ENCODE assay signal across 10 cellular contexts in the genomic region with DNA sequence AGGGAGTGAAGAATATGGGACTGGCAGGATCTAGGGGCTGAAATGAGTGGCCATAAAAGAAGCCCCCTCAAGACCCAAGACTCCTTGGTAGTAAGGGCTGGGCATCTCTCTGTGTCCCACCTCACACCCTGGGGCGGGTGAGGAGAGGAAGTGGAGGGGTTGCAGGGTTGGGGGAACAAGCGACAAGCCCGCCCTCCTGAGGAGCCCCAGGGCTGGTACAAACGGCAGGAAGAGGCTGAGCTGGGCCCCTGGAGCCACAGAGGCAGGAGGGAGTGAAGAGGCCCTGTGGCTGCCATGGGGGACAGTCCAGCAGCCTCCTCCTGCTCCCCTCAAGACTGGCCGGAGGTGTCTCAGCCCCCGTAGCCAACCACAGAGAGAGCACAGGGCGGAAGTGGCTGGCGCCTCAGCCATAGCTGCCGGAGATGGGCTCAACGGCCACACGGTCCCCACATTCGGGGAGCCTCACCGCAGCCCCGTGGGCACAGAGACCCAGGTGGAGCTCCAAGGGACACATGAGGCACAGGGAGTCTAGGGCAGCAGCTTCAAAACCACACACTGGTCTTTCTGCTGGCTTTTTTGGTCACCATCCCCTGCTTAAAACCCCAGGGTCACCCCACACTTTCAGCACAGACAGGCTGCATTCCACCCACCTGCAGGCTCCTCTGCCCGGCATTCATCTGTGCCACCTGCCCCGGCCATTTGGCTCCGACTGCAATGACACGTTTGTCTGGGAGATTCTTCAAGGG. TPM values are rescaled to one million over a fixed set of nuclear protein-coding genes. Genes with fewer than 3 reads are reported as not detected.
DNase-seq lines count a peak whose midpoint lies in the region; ATAC-seq and TF ChIP-seq lines count a peak whose summit lies in the region.
"Had no signal": no experiment of that assay in that cellular context is flagged by ENCODE, and none has a peak within 500 bp of the region (broad histone marks: within the 10 kb centered on the region; RNA-seq: fewer than 3 reads in every experiment).

No MANE protein-coding gene starts in this region.

- no peaks in the 10 kb centered on the region for H3K36me3 ChIP-seq in CD8-positive, alpha-beta memory T cell (ENCODE audit: insufficient read depth, low read length)
- H3K36me3 ChIP-seq in MM.1S (replicated peaks; ENCODE audit: insufficient read depth, low read length): no peaks in the 10 kb centered on the region
- H3K36me3 ChIP-seq in trophoblast cell (ENCODE audit: control insufficient read depth in 1 of 2, insufficient read depth in 2 of 2, low read length in 2 of 2): no peaks in the 10 kb centered on the region
- H3K36me3 ChIP-seq in mammary epithelial cell (ENCODE audit: insufficient read depth, low read length): no peaks in the 10 kb centered on the region

- H3K27ac ChIP-seq in CD8-positive, alpha-beta memory T cell (ENCODE audit: low read depth, low read length): peak overlapping the region; percentile 57
- H3K27ac ChIP-seq in MM.1S (ENCODE audit: low read length): peak overlapping the region; percentile 100
- H3K27ac ChIP-seq in trophoblast cell (ENCODE audit: low read depth, low read length): no peak overlapping the region
- H3K27ac ChIP-seq in foreskin keratinocyte: no peak overlapping the region
- no peak overlapping the region for H3K27ac ChIP-seq in mammary epithelial cell (ENCODE audit: insufficient read depth, low read depth, low read length)

- no peak overlapping the region for H3K18ac ChIP-seq in trophoblast cell (ENCODE audit: low read length)

- peak; percentile 24 for TF ChIP-seq CTCF in MM.1S (IDR thresholded peaks at IDR 0.05; ENCODE audit: low read length)
- no peak for TF ChIP-seq CTCF in Calu3 (IDR thresholded peaks at IDR 0.05; ENCODE audit: unreplicated experiment)
- no peak for TF ChIP-seq CTCF in foreskin keratinocyte (conservative IDR thresholded peaks at IDR 0.05)
- TF ChIP-seq CTCF in mammary epithelial cell (conservative IDR thresholded peaks at IDR 0.05 in 1 of 2, IDR thresholded peaks at IDR 0.05 in 1 of 2; ENCODE audit: extremely low read depth in 1 of 2, insufficient read depth in 1 of 2, low read depth in 1 of 2, low read length in 2 of 2): no peak

- H3K4me3 ChIP-seq in CD8-positive, alpha-beta memory T cell (ENCODE audit: low read length): no peak overlapping the region
- H3K4me3 ChIP-seq in MM.1S (ENCODE audit: low read length): peak overlapping the region; percentile 33; the same call in 1 of the 2 replicates
- no peak overlapping the region for H3K4me3 ChIP-seq in trophoblast cell (ENCODE audit: low read depth, low read length)
- no peak overlapping the region for H3K4me3 ChIP-seq in mammary epithelial cell (replicated peaks in 1 of 3; ENCODE audit: insufficient read depth in 1 of 3, low read depth in 2 of 3, low read length in 3 of 3)
- H3K4me3 ChIP-seq: skin epidermis had no signal

- H3K4me3 Mint-ChIP-seq in CD8-positive, alpha-beta memory T cell: peak overlapping the region in 5 of 7 donors; percentile 24 to 83 (median 50)
- no peak overlapping the region for H3K4me3 Mint-ChIP-seq in Calu3 (ENCODE audit: low read depth, unreplicated experiment)

- peak overlapping the region; percentile 7 to 88 (median 75) for H3K27ac Mint-ChIP-seq in CD8-positive, alpha-beta memory T cell
- H3K27ac Mint-ChIP-seq in Calu3 (ENCODE audit: unreplicated experiment): no peak overlapping the region

- no peak overlapping the region for H4K91ac ChIP-seq in trophoblast cell (ENCODE audit: low read depth, low read length)

- peak overlapping the region; percentile 25 for H3K14ac ChIP-seq in trophoblast cell (ENCODE audit: low read length)

- no peak overlapping the region for H2BK120ac ChIP-seq in trophoblast cell (ENCODE audit: insufficient read depth, low read length, poor library complexity)

- peaks cover 17 to 27% (median 18%) of the 10 kb centered on the region in 3 donors for H3K4me1 Mint-ChIP-seq in CD8-positive, alpha-beta memory T cell
- H3K4me1 Mint-ChIP-seq in Calu3 (ENCODE audit: low read depth, unreplicated experiment): no peaks in the 10 kb centered on the region

- H3K9me3 Mint-ChIP-seq in CD8-positive, alpha-beta memory T cell: no peaks in the 10 kb centered on the region
- H3K9me3 Mint-ChIP-seq in Calu3 (ENCODE audit: low read depth, unreplicated experiment): no peaks in the 10 kb centered on the region

- H3K9ac ChIP-seq in MM.1S (ENCODE audit: low read length) (peak overlapping the region; percentile 82), trophoblast cell (ENCODE audit: low read length) (no peak overlapping the region), mammary epithelial cell (ENCODE audit: insufficient read depth, low read length) (no peak overlapping the region)

- H2BK5ac ChIP-seq in trophoblast cell (ENCODE audit: low read depth, low read length, poor library complexity): no peak overlapping the region

- H4K12ac ChIP-seq in trophoblast cell (ENCODE audit: low read depth, low read length): no peak overlapping the region

- POLR2A ChIA-PET in CD8-positive, alpha-beta memory T cell (lab: Charles Lee): interaction anchor here (0.6 kb wide), 1 partner anchor 188 kb away, joined by 6 read pairs; no protein-coding TSS in a partner anchor

- H4K20me1 ChIP-seq in MM.1S (ENCODE audit: insufficient read depth, low read length): no peaks in the 10 kb centered on the region
- no peaks in the 10 kb centered on the region for H4K20me1 ChIP-seq in mammary epithelial cell (ENCODE audit: insufficient read depth, low read length)

- H3K36me3 Mint-ChIP-seq in CD8-positive, alpha-beta memory T cell: no peaks in the 10 kb centered on the region
- no peaks in the 10 kb centered on the region for H3K36me3 Mint-ChIP-seq in Calu3 (ENCODE audit: insufficient read depth, unreplicated experiment)

- DNase-seq in CD8-positive, alpha-beta memory T cell: peak in 4 of 5 donors; percentile 3 to 54 (median 18)
- peak; percentile 77 for DNase-seq in MM.1S
- peak; percentile 55 to 67 for DNase-seq in activated T-cell treated with anti-CD3 and anti-CD28 coated beads, Interleukin-2, amount 50 U/mL, for 48 hours
- DNase-seq in trophoblast cell: no peak
- no peak for DNase-seq in Calu3
- DNase-seq in foreskin keratinocyte: no peak
- DNase-seq in mammary epithelial cell: no peak

- peaks cover 48% of the 10 kb centered on the region for H3F3A ChIP-seq in MM.1S (ENCODE audit: insufficient read depth, low read length)

- BruUV-seq in Calu3 (replicated peaks; lab: Mats Ljungman, UMichigan) (no TSS peak), mammary epithelial cell (replicated peaks; lab: Mats Ljungman, UMichigan) (no TSS peak)

- no peaks in the 10 kb centered on the region for H3K27me3 ChIP-seq in CD8-positive, alpha-beta memory T cell (ENCODE audit: insufficient read depth, low read length, poor library complexity, severe bottlenecking)
- H3K27me3 ChIP-seq in MM.1S (replicated peaks; ENCODE audit: insufficient read depth, low read length): no peaks in the 10 kb centered on the region
- no peaks in the 10 kb centered on the region for H3K27me3 ChIP-seq in trophoblast cell (ENCODE audit: insufficient read depth, low read length)
- H3K27me3 ChIP-seq in foreskin keratinocyte: no peaks in the 10 kb centered on the region
- H3K27me3 ChIP-seq in mammary epithelial cell (ENCODE audit: insufficient read depth, low read length): no peaks in the 10 kb centered on the region

- no peak overlapping the region for H2AK5ac ChIP-seq in trophoblast cell (ENCODE audit: low read length)

- H4K8ac ChIP-seq in trophoblast cell (ENCODE audit: low read depth, low read length): no peak overlapping the region

- no peaks in the 10 kb centered on the region for H3K9me3 ChIP-seq in CD8-positive, alpha-beta memory T cell (ENCODE audit: low read length)
- no peaks in the 10 kb centered on the region for H3K9me3 ChIP-seq in MM.1S (replicated peaks; ENCODE audit: insufficient read depth, low read length)
- H3K9me3 ChIP-seq in trophoblast cell (ENCODE audit: insufficient read depth, low read depth, low read length): no peaks in the 10 kb centered on the region
- H3K9me3 ChIP-seq in mammary epithelial cell (replicated peaks; ENCODE audit: insufficient read depth, low read length): no peaks in the 10 kb centered on the region

- no CpG with 5 or more reads among the region's 18 CpGs for WGBS in trophoblast cell (ENCODE audit: extremely low coverage, insufficient coverage, insufficient read length)
- WGBS in mammary epithelial cell (ENCODE audit: low coverage, missing lambda C conversion rate): 57% methylated on average over 7 of the region's 18 CpGs

- CTCF ChIA-PET in CD8-positive, alpha-beta memory T cell (lab: Charles Lee): interaction anchor here (0.5 to 10.7 kb wide), 17 partner anchors 9 to 850 kb away, joined by 3 to 225 read pairs (median 4); partner anchors contain the start of gene COMMD7
- CTCF ChIA-PET in Calu3 (lab: Charles Lee): interaction anchor here (0.6 to 3.3 kb wide), 9 partner anchors 11 to 616 kb away, joined by 3 to 85 read pairs (median 6); no protein-coding TSS in a partner anchor
- CTCF ChIA-PET in mammary epithelial cell (lab: Charles Lee; ENCODE audit: low non-redundant PET): interaction anchor here (1.3 kb wide), 1 partner anchor 105 kb away, joined by 7 read pairs; no protein-coding TSS in a partner anchor

- peak; percentile 70 for ATAC-seq in GM19397 (IDR thresholded peaks at IDR 0.05; ENCODE audit: unreplicated experiment)
- ATAC-seq in foreskin keratinocyte: no peak
- ATAC-seq: HCT116 had no signal

- no peak overlapping the region for H3K23ac ChIP-seq in trophoblast cell (ENCODE audit: low read length)

- H2AFZ ChIP-seq in MM.1S (ENCODE audit: low read length) (peak overlapping the region; percentile 90), trophoblast cell (ENCODE audit: insufficient read depth, low read length, poor library complexity) (no peak overlapping the region), mammary epithelial cell (ENCODE audit: low read depth, low read length) (no peak overlapping the region)

- dilution Hi-C loops in mammary epithelial cell (cut with HindIII; ENCODE audit: low sequenced_read_pairs): no loop called here

- in situ Hi-C loops in mammary epithelial cell (cut with MboI; ENCODE audit: low sequenced_read_pairs in 2 of 2): loop anchor here in 1 of 2 donors (25.0 kb wide), 1 partner anchor 836 kb away; the partner anchor contains the start of gene FOXS1

- H2BK12ac ChIP-seq in trophoblast cell (ENCODE audit: low read length): no peak overlapping the region

- H3K9me2 ChIP-seq in MM.1S (replicated peaks; ENCODE audit: insufficient read depth, low read length): no peaks in the 10 kb centered on the region

- H3K4ac ChIP-seq in trophoblast cell (ENCODE audit: low read depth, low read length): no peak overlapping the region

- peak overlapping the region; percentile 76 for H3K4me2 ChIP-seq in MM.1S (ENCODE audit: low read depth, low read length)
- no peak overlapping the region for H3K4me2 ChIP-seq in trophoblast cell (ENCODE audit: low read length)
- no peak overlapping the region for H3K4me2 ChIP-seq in mammary epithelial cell (ENCODE audit: insufficient read depth, low read depth, low read length)

- peaks cover 0 to 3% of the 10 kb centered on the region in 2 donors for H3K27me3 Mint-ChIP-seq in CD8-positive, alpha-beta memory T cell
- H3K27me3 Mint-ChIP-seq in Calu3 (ENCODE audit: unreplicated experiment): no peaks in the 10 kb centered on the region

- H3K79me1 ChIP-seq in trophoblast cell (ENCODE audit: low read length): peaks cover 2% of the 10 kb centered on the region

- H3K4me1 ChIP-seq in CD8-positive, alpha-beta memory T cell (ENCODE audit: insufficient read depth, low read length): peaks cover 28% of the 10 kb centered on the region
- H3K4me1 ChIP-seq in MM.1S (ENCODE audit: low read length) (peaks cover 60% of the 10 kb centered on the region), trophoblast cell (ENCODE audit: control insufficient read depth in 1 of 2, insufficient read depth in 2 of 2, low read length in 2 of 2) (peaks cover 0 to 2% of the 10 kb centered on the region in 2 experiments), foreskin keratinocyte (no peaks in the 10 kb centered on the region), mammary epithelial cell (ENCODE audit: insufficient read depth, low read length) (no peaks in the 10 kb centered on the region)

- no peaks in the 10 kb centered on the region for H3K79me2 ChIP-seq in MM.1S (ENCODE audit: low read length)
- no peaks in the 10 kb centered on the region for H3K79me2 ChIP-seq in trophoblast cell (ENCODE audit: control insufficient read depth, insufficient read depth, low read length, poor library complexity)
- no peaks in the 10 kb centered on the region for H3K79me2 ChIP-seq in mammary epithelial cell (ENCODE audit: insufficient read depth, low read length)

- intact Hi-C loops in Calu3 (cut with micrococcal nuclease; ENCODE audit: unreplicated experiment) (loop anchor here (5.0 kb wide), 1 partner anchor 424 kb away; no protein-coding TSS in a partner anchor), mammary epithelial cell (cut with micrococcal nuclease) (loop anchor here (5.0 kb wide), 1 partner anchor 619 kb away; no protein-coding TSS in a partner anchor)

RNA-seq across cellular contexts. Expression of gene C20orf203, which starts 0.6 kb away (rescaled TPM):
- not detected for total RNA-seq in CD8-positive, alpha-beta memory T cell
- not detected for polyA plus RNA-seq in CD8-positive, alpha-beta memory T cell
- 0.01 TPM in 1 of 2 replicates, not detected in the other for polyA plus RNA-seq in trophoblast cell (2013)
- not detected in 2 replicates for total RNA-seq in Calu3 (2022)
- not detected in 2 replicates for total RNA-seq in foreskin keratinocyte
- polyA plus RNA-seq in foreskin keratinocyte: not detected in 2 replicates
- not detected for total RNA-seq in mammary epithelial cell
- not detected for polyA plus RNA-seq in mammary epithelial cell
- not detected for polyA minus RNA-seq in mammary epithelial cell

Comparison
In these comparisons a context has a peak if more than half of its experiments do, and no peak if none do; other contexts are left out.
1. DNase-seq: peak in CD8-positive, alpha-beta memory T cell (4 of 5), MM.1S (single experiment) and activated T-cell treated with anti-CD3 and anti-CD28 coated beads, Interleukin-2, amount 50 U/mL, for 48 hours (2 of 2); none in trophoblast cell (0 of 2), Calu3 (single experiment), foreskin keratinocyte (0 of 2) and mammary epithelial cell (single experiment).
2. H3K27ac ChIP-seq: peak in CD8-positive, alpha-beta memory T cell (single experiment) and MM.1S (single experiment); none in trophoblast cell (single experiment), foreskin keratinocyte (single experiment) and mammary epithelial cell (single experiment).